Comparison of ENCODE assay signal across 27 cellular contexts in genomic region chr18:72058851-72059250, GRCh38.
"Had no signal": no experiment of that assay in that cellular context is flagged by ENCODE, and none has a peak within 500 bp of the region (broad histone marks: within the 10 kb centered on the region; RNA-seq: fewer than 3 reads in every experiment).

No MANE protein-coding gene starts in this region.

- H3K4me1 ChIP-seq: colonic mucosa, esophagus muscularis mucosa, esophagus squamous epithelium, foreskin keratinocyte, gastrocnemius medialis, gastroesophageal sphincter, heart left ventricle, heart right ventricle had no signal

- H3K36me3 ChIP-seq: colonic mucosa, esophagus muscularis mucosa, esophagus squamous epithelium, gastrocnemius medialis, gastroesophageal sphincter, heart left ventricle, heart right ventricle had no signal

- FAIRE-seq: colon, endometrium, frontal cortex had no signal

- H3K9me3 ChIP-seq: colonic mucosa, esophagus muscularis mucosa, gastrocnemius medialis, gastroesophageal sphincter had no signal

- DNase-seq: colonic mucosa; cortex of kidney; dermis blood vessel endothelial cell; dorsolateral prefrontal cortex; effector CD4-positive, alpha-beta T cell; effector CD8-positive, alpha-beta T cell; effector memory CD4-positive, alpha-beta T cell; effector memory CD8-positive, alpha-beta T cell; endodermal cell; erythroblast; esophagus squamous epithelium; foreskin fibroblast; foreskin keratinocyte; foreskin melanocyte; gastrocnemius medialis; glutamatergic neuron; head of caudate nucleus; heart left ventricle; heart right ventricle had no signal

- ATAC-seq: effector memory CD8-positive, alpha-beta T cell; esophagus mucosa; foreskin keratinocyte; gastrocnemius medialis; gastroesophageal sphincter; heart left ventricle; heart right ventricle had no signal

- H3K4me3 ChIP-seq: colonic mucosa, coronary artery, dorsolateral prefrontal cortex, esophagus muscularis mucosa, esophagus squamous epithelium, gastrocnemius medialis, gastroesophageal sphincter, heart left ventricle, heart right ventricle had no signal

- H3K27ac ChIP-seq: colonic mucosa, coronary artery, dorsolateral prefrontal cortex, epithelial cell of prostate, esophagus muscularis mucosa, esophagus squamous epithelium, foreskin keratinocyte, gastrocnemius medialis, gastroesophageal sphincter, heart left ventricle, heart right ventricle had no signal

- H3K27me3 ChIP-seq: colonic mucosa, dorsolateral prefrontal cortex, esophagus muscularis mucosa, esophagus squamous epithelium, foreskin keratinocyte, gastrocnemius medialis, gastroesophageal sphincter, heart left ventricle, heart right ventricle had no signal
